In the genomic region with DNA sequence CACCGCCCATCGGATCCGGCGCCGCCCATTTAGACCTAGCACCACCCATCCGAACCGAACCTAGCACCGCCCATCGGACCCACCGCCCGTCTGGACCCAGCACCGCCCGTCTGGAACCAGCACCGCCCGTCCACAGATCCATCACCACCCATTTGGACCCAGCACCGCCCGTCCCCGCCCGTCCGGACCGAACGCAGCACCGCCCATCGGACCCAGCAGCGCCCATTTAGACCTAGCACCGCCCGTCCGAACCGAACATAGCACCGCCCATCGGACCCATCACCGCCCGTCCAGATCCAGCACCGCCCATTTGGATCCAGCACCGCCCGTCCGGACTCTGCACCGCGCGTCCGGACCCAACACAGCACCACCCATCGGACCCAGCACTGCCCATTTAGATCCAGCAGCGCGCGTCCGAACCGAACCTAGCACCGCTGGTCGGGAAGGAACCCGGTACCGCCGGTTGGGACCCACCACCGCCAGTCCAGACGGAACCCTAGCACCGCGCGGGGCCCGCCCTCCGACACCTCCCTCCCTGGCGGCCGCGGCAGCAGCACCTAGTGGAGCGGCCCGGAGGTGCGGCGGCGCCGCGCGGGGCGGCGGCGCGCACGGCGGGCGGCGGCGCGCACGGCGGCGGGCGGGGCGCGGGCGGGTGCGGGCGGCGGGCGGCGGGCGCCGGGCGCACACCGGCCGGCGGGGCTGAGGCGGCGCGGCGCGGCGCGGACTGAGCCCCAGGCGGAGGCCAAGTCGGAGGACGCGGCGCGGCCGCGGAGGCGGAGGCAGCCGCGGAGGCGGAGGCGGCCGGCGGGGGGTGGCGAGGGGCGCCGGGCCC, we compare ENCODE assay signal across 8 cellular contexts. TPM values are rescaled to one million over a fixed set of nuclear protein-coding genes. Genes with fewer than 3 reads are reported as not detected.
DNase-seq lines count a peak whose midpoint lies in the region; TF ChIP-seq lines count a peak whose summit lies in the region.

TSS of gene AFDN (plus strand) at position 682 of the 832 bp plus-strand sequence. CDS start 222 bp downstream, outside the sequence.

- DNase-seq in NCI-H1092 (lab: John Stamatoyannopoulos, UW) (peak; percentile 64), cerebellum (ENCODE audit: low spot score) (peak; percentile 87), kidney tubule cell (ENCODE audit: low spot score) (peak; percentile 81), GF-D8 (lab: John Stamatoyannopoulos, UW) (no peak)
- DNase-seq in activated CD4-positive, CD25-positive, alpha-beta regulatory T cell treated with anti-CD3 and anti-CD28 coated beads, Interleukin-2, amount 50 U/mL, for 16 hours (ENCODE audit: low read depth, low spot score), result peak; percentile 25
- peak; percentile 77 for DNase-seq in stimulated activated CD4-positive, alpha-beta T cell treated with anti-CD3 and anti-CD28 coated beads, Interleukin-15, amount 100 ng/mL, for 24 hours

- peak; percentile 71; the same call in 1 of the 2 replicates for TF ChIP-seq CTCF in HEK293 (tag by site-specific recombination; IDR thresholded peaks at IDR 0.05)

- peaks cover 13% of the 10 kb centered on the region for H3K4me1 ChIP-seq in HEK293 (ENCODE audit: control insufficient read depth, insufficient read depth, low read length)

- POLR2A ChIA-PET in HEK293 (lab: Yijun Ruan, JAX), result no interaction called here

- H3K27ac ChIP-seq in HEK293 (ENCODE audit: extremely low read depth, low read depth, low read length), result peak within 1 kb of the TSS; percentile 86

- CTCF ChIA-PET in HEK293 (lab: Yijun Ruan, JAX), result interaction anchor here (1.1 to 1.6 kb wide), 2 partner anchors 29 to 72 kb away, joined by 3 to 7 read pairs; no protein-coding TSS in a partner anchor

- H3K4me3 ChIP-seq in HEK293 (ENCODE audit: low read depth, low read length), result peak within 1 kb of the TSS; percentile 92

- H3K9me3 ChIP-seq in HEK293 (ENCODE audit: control insufficient read depth, insufficient read depth, low read depth, low read length), result no peaks in the 10 kb centered on the region

- peak; percentile 49 for TF ChIP-seq POLR2A in GM15510 (IDR thresholded peaks at IDR 0.05; ENCODE audit: borderline replicate concordance, extremely low read depth, insufficient read length)

- H3K36me3 ChIP-seq in HEK293 (ENCODE audit: control insufficient read depth in 2 of 2, insufficient read depth in 1 of 2, low read length in 2 of 2), result no peaks in the 10 kb centered on the region

TF ChIP-seq in HEK293, 187 proteins besides CTCF, POLR2A, EP300 and RAD21 (continues in another document):
- TF ChIP-seq ZNF37A (tag by site-specific recombination; IDR thresholded peaks at IDR 0.05) (no peak), ZNF335 (tag by site-specific recombination; conservative IDR thresholded peaks at IDR 0.05) (peak; percentile 86), HOXA7 (CRISPR knock-in tag; IDR thresholded peaks at IDR 0.05; ENCODE audit: borderline replicate concordance) (no peak), ZNF664 (tag by site-specific recombination; IDR thresholded peaks at IDR 0.05) (no peak), ZNF658 (tag by site-specific recombination; IDR thresholded peaks at IDR 0.05) (no peak), ZFP69B (tag by site-specific recombination; IDR thresholded peaks at IDR 0.05) (peak; percentile 93), KLF9 (tag by site-specific recombination; IDR thresholded peaks at IDR 0.05; ENCODE audit: low read depth) (peak; percentile 80), SP2 (tag by site-specific recombination; IDR thresholded peaks at IDR 0.05) (peak; percentile 83), ZNF521 (tag by site-specific recombination; IDR thresholded peaks at IDR 0.05) (no peak), KLF10 (tag by site-specific recombination; IDR thresholded peaks at IDR 0.05) (peak; percentile 19; the same call in 1 of the 2 replicates), ZNF501 (tag by site-specific recombination; IDR thresholded peaks at IDR 0.05) (peak; percentile 50; the same call in 1 of the 2 replicates), GLIS2 (tag by site-specific recombination; IDR thresholded peaks at IDR 0.05) (peak; percentile 5; the same call in 1 of the 2 replicates), TCF7L2 (IDR thresholded peaks at IDR 0.05; ENCODE audit: borderline replicate concordance, low read depth, low read length) (no peak), ZNF169 (tag by site-specific recombination; IDR thresholded peaks at IDR 0.05) (0 out of 2 replicates have a peak, but pooled peaks have one; percentile 15), ZNF16 (tag by site-specific recombination; IDR thresholded peaks at IDR 0.05; ENCODE audit: low read depth) (no peak)
- TF ChIP-seq, protein P1, sequence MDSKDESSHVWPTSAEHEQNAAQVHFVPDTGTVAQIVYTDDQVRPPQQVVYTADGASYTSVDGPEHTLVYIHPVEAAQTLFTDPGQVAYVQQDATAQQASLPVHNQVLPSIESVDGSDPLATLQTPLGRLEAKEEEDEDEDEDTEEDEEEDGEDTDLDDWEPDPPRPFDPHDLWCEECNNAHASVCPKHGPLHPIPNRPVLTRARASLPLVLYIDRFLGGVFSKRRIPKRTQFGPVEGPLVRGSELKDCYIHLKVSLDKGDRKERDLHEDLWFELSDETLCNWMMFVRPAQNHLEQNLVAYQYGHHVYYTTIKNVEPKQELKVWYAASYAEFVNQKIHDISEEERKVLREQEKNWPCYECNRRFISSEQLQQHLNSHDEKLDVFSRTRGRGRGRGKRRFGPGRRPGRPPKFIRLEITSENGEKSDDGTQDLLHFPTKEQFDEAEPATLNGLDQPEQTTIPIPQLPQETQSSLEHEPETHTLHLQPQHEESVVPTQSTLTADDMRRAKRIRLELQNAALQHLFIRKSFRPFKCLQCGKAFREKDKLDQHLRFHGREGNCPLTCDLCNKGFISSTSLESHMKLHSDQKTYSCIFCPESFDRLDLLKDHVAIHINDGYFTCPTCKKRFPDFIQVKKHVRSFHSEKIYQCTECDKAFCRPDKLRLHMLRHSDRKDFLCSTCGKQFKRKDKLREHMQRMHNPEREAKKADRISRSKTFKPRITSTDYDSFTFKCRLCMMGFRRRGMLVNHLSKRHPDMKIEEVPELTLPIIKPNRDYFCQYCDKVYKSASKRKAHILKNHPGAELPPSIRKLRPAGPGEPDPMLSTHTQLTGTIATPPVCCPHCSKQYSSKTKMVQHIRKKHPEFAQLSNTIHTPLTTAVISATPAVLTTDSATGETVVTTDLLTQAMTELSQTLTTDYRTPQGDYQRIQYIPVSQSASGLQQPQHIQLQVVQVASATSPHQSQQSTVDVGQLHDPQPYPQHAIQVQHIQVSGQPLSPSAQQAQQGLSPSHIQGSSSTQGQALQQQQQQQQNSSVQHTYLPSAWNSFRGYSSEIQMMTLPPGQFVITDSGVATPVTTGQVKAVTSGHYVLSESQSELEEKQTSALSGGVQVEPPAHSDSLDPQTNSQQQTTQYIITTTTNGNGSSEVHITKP (tag by site-specific recombination; IDR thresholded peaks at IDR 0.05), result peak; percentile 55; the same call in 1 of the 2 replicates
- TF ChIP-seq, protein P2, sequence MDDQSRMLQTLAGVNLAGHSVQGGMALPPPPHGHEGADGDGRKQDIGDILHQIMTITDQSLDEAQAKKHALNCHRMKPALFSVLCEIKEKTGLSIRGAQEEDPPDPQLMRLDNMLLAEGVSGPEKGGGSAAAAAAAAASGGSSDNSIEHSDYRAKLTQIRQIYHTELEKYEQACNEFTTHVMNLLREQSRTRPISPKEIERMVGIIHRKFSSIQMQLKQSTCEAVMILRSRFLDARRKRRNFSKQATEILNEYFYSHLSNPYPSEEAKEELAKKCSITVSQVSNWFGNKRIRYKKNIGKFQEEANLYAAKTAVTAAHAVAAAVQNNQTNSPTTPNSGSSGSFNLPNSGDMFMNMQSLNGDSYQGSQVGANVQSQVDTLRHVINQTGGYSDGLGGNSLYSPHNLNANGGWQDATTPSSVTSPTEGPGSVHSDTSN (CRISPR knock-in tag; IDR thresholded peaks at IDR 0.05), result peak; percentile 84
- TF ChIP-seq, protein P3, sequence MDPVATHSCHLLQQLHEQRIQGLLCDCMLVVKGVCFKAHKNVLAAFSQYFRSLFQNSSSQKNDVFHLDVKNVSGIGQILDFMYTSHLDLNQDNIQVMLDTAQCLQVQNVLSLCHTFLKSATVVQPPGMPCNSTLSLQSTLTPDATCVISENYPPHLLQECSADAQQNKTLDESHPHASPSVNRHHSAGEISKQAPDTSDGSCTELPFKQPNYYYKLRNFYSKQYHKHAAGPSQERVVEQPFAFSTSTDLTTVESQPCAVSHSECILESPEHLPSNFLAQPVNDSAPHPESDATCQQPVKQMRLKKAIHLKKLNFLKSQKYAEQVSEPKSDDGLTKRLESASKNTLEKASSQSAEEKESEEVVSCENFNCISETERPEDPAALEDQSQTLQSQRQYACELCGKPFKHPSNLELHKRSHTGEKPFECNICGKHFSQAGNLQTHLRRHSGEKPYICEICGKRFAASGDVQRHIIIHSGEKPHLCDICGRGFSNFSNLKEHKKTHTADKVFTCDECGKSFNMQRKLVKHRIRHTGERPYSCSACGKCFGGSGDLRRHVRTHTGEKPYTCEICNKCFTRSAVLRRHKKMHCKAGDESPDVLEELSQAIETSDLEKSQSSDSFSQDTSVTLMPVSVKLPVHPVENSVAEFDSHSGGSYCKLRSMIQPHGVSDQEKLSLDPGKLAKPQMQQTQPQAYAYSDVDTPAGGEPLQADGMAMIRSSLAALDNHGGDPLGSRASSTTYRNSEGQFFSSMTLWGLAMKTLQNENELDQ (tag by site-specific recombination; IDR thresholded peaks at IDR 0.05; ENCODE audit: low read depth), result no peak
- TF ChIP-seq, protein P4, sequence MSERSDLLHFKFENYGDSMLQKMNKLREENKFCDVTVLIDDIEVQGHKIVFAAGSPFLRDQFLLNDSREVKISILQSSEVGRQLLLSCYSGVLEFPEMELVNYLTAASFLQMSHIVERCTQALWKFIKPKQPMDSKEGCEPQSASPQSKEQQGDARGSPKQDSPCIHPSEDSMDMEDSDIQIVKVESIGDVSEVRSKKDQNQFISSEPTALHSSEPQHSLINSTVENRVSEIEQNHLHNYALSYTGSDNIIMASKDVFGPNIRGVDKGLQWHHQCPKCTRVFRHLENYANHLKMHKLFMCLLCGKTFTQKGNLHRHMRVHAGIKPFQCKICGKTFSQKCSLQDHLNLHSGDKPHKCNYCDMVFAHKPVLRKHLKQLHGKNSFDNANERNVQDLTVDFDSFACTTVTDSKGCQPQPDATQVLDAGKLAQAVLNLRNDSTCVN (tag by site-specific recombination; optimal IDR thresholded peaks at IDR 0.05), result peak; percentile 70
- TF ChIP-seq, protein P5, sequence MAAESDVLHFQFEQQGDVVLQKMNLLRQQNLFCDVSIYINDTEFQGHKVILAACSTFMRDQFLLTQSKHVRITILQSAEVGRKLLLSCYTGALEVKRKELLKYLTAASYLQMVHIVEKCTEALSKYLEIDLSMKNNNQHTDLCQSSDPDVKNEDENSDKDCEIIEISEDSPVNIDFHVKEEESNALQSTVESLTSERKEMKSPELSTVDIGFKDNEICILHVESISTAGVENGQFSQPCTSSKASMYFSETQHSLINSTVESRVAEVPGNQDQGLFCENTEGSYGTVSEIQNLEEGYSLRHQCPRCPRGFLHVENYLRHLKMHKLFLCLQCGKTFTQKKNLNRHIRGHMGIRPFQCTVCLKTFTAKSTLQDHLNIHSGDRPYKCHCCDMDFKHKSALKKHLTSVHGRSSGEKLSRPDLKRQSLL (tag by site-specific recombination; IDR thresholded peaks at IDR 0.05), result 0 out of 2 replicates have a peak, but pooled peaks have one; percentile 4

RNA-seq across cellular contexts. Expression of gene AFDN, which starts in this region (rescaled TPM):
- total RNA-seq in cerebellum, result 282 TPM
